Comparison of ENCODE assay signal across 8 cellular contexts in the genomic region with DNA sequence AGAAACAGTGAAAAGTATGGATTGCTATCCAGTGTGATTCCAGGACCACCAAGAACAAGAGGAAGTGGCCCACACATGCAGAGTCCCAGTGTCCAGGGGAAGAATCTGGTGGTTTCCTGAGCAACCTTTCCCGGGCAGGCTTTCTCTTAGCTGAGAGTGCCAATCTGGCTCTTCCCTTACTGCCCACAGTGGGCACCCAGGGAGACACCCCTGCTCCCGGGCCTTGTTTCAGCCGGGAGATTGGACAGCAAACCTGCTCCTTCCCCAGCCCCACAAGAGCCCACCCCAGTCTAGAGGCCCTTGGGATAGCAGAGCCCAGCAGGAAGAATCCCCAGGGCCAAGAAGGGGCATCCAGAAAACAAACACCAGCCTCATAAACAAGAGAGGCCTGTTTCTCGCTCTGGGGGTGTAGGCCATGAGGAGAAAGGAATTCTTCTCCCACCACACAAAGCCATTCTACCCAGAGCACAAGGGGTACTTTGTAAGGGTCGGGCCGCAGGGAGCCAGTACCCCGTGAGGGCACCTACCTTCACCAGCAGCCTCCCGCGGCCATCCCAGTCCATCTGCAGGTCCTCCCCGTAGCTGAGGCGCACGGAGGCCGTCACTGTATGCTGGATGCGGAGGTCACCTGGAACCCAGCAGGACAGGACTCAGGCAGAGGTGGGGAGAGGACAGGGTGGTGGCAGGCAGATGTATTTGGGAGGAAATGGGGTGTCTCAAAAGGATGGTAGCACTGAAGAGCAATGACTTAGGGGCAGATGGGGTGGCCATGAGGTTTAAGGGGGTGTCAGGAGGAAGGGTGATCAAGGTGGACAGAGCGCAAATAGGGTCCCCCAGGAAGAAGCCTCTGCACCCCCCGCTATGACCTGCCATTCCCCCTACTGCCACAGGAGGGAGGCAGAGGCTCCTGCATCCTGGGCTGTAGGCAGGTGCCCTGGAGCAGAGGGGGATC.
DNase-seq lines count a peak whose midpoint lies in the region; ATAC-seq and TF ChIP-seq lines count a peak whose summit lies in the region.

No MANE protein-coding gene starts in this region.

- DNase-seq in activated effector memory CD4-positive, alpha-beta T cell treated with anti-CD3 and anti-CD28 coated beads, Interleukin-2, amount 50 U/mL, for 16 hours = peak; percentile 82
- DNase-seq in activated effector memory CD4-positive, alpha-beta T cell treated with Interleukin-2 at 50 U/mL for 16 hours = no peak
- DNase-seq in NCI-H460 (ENCODE audit: extremely low read depth, low read depth) (peak; percentile 40), erythroblast (lab: John Stamatoyannopoulos, UW) (peak; percentile 29 to 57), substantia nigra (lab: John Stamatoyannopoulos, UW) (peak in 41 of 49 donors; percentile 15 to 72 (median 52))
- DNase-seq in activated CD8-positive, alpha-beta memory T cell treated with anti-CD3 and anti-CD28 coated beads for 24 hours = peak; percentile 87
- peak; percentile 50 to 81 (median 70) for DNase-seq in naive thymus-derived CD8-positive, alpha-beta T cell

- no peaks in the 10 kb centered on the region for H3K9me3 Mint-ChIP-seq in naive thymus-derived CD8-positive, alpha-beta T cell

- H3K4me1 Mint-ChIP-seq in naive thymus-derived CD8-positive, alpha-beta T cell = peaks cover 0 to 8% (median 5%) of the 10 kb centered on the region in 4 donors

- H3K27ac ChIP-seq in substantia nigra (ENCODE audit: low read depth, low read length, poor library complexity, severe bottlenecking) = peak overlapping the region; percentile 73

- peak overlapping the region in 2 of 10 donors; percentile 25 to 34 for H3K27ac Mint-ChIP-seq in naive thymus-derived CD8-positive, alpha-beta T cell

- peaks cover 0 to 15% (median 7%) of the 10 kb centered on the region in 5 donors for H3K27me3 Mint-ChIP-seq in naive thymus-derived CD8-positive, alpha-beta T cell

- no peak overlapping the region for H3K4me3 Mint-ChIP-seq in naive thymus-derived CD8-positive, alpha-beta T cell

- no peaks in the 10 kb centered on the region for H3K36me3 Mint-ChIP-seq in naive thymus-derived CD8-positive, alpha-beta T cell

- TF ChIP-seq POLR2A in erythroblast (IDR thresholded peaks at IDR 0.05; ENCODE audit: low read length) = no peak

- ATAC-seq in naive thymus-derived CD8-positive, alpha-beta T cell = peak; percentile 97 to 99
- no peak for ATAC-seq in HG02981 (IDR thresholded peaks at IDR 0.05; ENCODE audit: unreplicated experiment)

- POLR2A ChIA-PET in naive thymus-derived CD8-positive, alpha-beta T cell (lab: Charles Lee) = no interaction called here
